ENCODE assay signal across 8 cellular contexts in the genomic region with DNA sequence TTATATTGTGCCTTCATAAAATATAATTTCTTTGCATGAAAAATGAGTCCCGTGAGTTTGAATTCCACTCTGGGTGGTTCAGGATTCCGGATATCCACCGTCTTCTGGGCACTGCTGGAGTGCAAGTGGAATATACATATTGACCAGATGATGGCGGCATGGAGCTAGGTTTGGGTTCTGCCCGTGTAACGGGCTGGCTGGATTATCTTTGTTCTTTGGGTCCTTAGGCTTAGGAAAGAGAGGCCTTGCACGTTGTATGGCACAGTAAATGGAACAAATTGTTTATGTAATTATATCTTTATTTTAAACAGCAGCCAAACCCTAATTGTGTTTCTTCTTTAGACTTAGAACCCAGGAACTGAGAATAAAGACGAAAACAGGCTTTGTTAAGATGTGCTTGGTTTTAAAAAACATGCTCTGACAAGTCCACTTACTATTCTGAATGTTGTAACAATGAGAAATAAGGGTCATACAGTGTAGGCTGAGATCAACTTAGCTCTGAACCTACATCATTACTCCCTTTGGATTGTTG. TPM values are rescaled to one million over a fixed set of nuclear protein-coding genes. Genes with fewer than 3 reads are reported as not detected.
A peak's percentile ranks its signal among the peaks of the same experiment; 100 is the strongest.
DNase-seq lines count a peak whose midpoint lies in the region; ATAC-seq and TF ChIP-seq lines count a peak whose summit lies in the region.

No MANE protein-coding gene starts in this region.

- no peak for TF ChIP-seq EP300 in esophagus muscularis mucosa (IDR thresholded peaks at IDR 0.05)

- peaks cover 3% of the 10 kb centered on the region for H3K9me3 Mint-ChIP-seq in nephron

- ATAC-seq in GM21529 (IDR thresholded peaks at IDR 0.05; ENCODE audit: unreplicated experiment) (peak; percentile 97), thoracic aorta (ENCODE audit: insufficient number of reproducible peaks, low FRiP score, low read depth) (peak; percentile 82)

- H3K9me3 ChIP-seq in esophagus muscularis mucosa, result no peaks in the 10 kb centered on the region
- H3K9me3 ChIP-seq in thoracic aorta, result no peaks in the 10 kb centered on the region

- H3K4me3 ChIP-seq in esophagus muscularis mucosa (no peak overlapping the region), thoracic aorta (no peak overlapping the region)

- H3K27me3 ChIP-seq in esophagus muscularis mucosa (peaks cover 0 to 5% (median 0%) of the 10 kb centered on the region in 4 donors), thoracic aorta (replicated peaks; ENCODE audit: insufficient read depth) (no peaks in the 10 kb centered on the region)

- H3K4me1 ChIP-seq in esophagus muscularis mucosa (peaks cover 5 to 12% (median 11%) of the 10 kb centered on the region in 4 donors), thoracic aorta (ENCODE audit: control insufficient read depth in 1 of 2, low read depth in 2 of 2) (peaks cover 4 to 12% of the 10 kb centered on the region in 2 donors)

- H3K36me3 ChIP-seq in esophagus muscularis mucosa, result no peaks in the 10 kb centered on the region
- H3K36me3 ChIP-seq in thoracic aorta, result no peaks in the 10 kb centered on the region

- DNase-seq in DMS53 (lab: John Stamatoyannopoulos, UW), result peak; percentile 87
- peak; percentile 82 for DNase-seq in KG1 (lab: John Stamatoyannopoulos, UW)
- DNase-seq in OCI-M1 (lab: John Stamatoyannopoulos, UW), result peak; percentile 93
- DNase-seq in activated T-cell treated with anti-CD3 and anti-CD28 coated beads for 4 hours, result peak; percentile 41
- DNase-seq in esophagus muscularis mucosa (ENCODE audit: extremely low spot score), result no peak
- DNase-seq in thoracic aorta (ENCODE audit: low spot score), result no peak

- H3K27ac ChIP-seq in esophagus muscularis mucosa (replicated peaks in 1 of 4) (no peak overlapping the region), thoracic aorta (no peak overlapping the region)

- no peak for TF ChIP-seq POLR2A in esophagus muscularis mucosa (IDR thresholded peaks at IDR 0.05; ENCODE audit: low read depth)

- TF ChIP-seq CTCF in esophagus muscularis mucosa (IDR thresholded peaks at IDR 0.05), result peak; percentile 79 to 85 (median 85)
- TF ChIP-seq CTCF in nephron (IDR thresholded peaks at IDR 0.05; ENCODE audit: unreplicated experiment in 3 of 3), result peak; percentile 86 to 91 (median 91)
- peak; percentile 75 for TF ChIP-seq CTCF in thoracic aorta (IDR thresholded peaks at IDR 0.05)

- WGBS in esophagus muscularis mucosa, result 9% methylated on average over 8 of the region's 8 CpGs

- no peaks in the 10 kb centered on the region for H3K36me3 Mint-ChIP-seq in nephron (ENCODE audit: low read depth)

- H3K27ac Mint-ChIP-seq in nephron, result peak overlapping the region in 2 of 3 experiments; percentile 36 to 51

- H3K4me1 Mint-ChIP-seq in nephron, result peaks cover 10% of the 10 kb centered on the region

- no peaks in the 10 kb centered on the region for H3K27me3 Mint-ChIP-seq in nephron (ENCODE audit: low read depth)

- no peak overlapping the region for H3K4me3 Mint-ChIP-seq in nephron

- intact Hi-C loops in esophagus muscularis mucosa (cut with DNase I), result loop anchor here (5.0 kb wide), 1 partner anchor 346 kb away; no protein-coding TSS in a partner anchor

RNA-seq across cellular contexts. Expression of a gene that starts 13.5 kb away (rescaled TPM):
- total RNA-seq in esophagus muscularis mucosa, result 10 to 100 TPM; 33.3 to 44.0 (median 42.6) TPM
- total RNA-seq in thoracic aorta, result 10 to 100 TPM; 44.0 to 53.5 TPM

RNA-seq across cellular contexts. Expression of a gene that starts 42.8 kb away (rescaled TPM):
- not detected for total RNA-seq in esophagus muscularis mucosa
- not detected for total RNA-seq in thoracic aorta

Comparison
In these comparisons a context has a peak if more than half of its experiments do, and no peak if none do; other contexts are left out.
1. DNase-seq: peak in DMS53 (single experiment), KG1 (single experiment), OCI-M1 (single experiment) and activated T-cell treated with anti-CD3 and anti-CD28 coated beads for 4 hours (single experiment); none in esophagus muscularis mucosa (single experiment) and thoracic aorta (single experiment).
2. Peak in every context shown above with its lines, with median percentiles within 50 percentile points of each other: CTCF ChIP-seq.